In the genomic region with DNA sequence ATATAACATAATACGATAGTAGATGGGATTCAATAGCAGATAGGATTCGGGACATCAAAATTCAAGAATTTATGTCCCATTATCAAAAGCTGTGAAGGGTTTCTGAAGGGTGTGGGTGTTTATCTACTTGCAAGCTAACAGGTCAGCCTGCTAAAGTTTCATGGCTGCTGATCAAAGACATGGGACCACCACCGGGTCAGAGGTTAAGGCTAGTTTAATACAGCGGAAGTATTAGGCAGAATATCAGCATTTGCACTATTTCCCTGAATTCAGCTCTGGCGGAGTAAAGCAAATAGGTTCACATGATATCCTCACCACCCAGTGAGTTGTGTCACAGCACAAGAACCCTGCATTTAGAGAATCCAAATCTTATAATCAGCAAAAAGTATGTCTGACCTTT, we compare ENCODE assay signal across 33 cellular contexts.
"Had no signal": no experiment of that assay in that cellular context is flagged by ENCODE, and none has a peak within 500 bp of the region (broad histone marks: within the 10 kb centered on the region; RNA-seq: fewer than 3 reads in every experiment).

No MANE protein-coding gene starts in this region.

- H3K9me3 ChIP-seq: esophagus muscularis mucosa, gastrocnemius medialis had no signal

- H3K4me1 Mint-ChIP-seq: activated B cell treated with CpG ODN at 0.5 μM for 24 hours; activated T-helper 17 cell treated with anti-CD3 and anti-CD28 coated beads, Interleukin-2, amount 50 U/mL, for 72 hours; central memory CD8-positive, alpha-beta T cell; endodermal cell; T-helper 17 cell had no signal

- H3K4me3 ChIP-seq: coronary artery, dorsolateral prefrontal cortex, esophagus muscularis mucosa, gastrocnemius medialis had no signal

- DNase-seq: activated B cell treated with CpG ODN at 0.5 μM for 24 hours; activated CD4-positive, alpha-beta T cell treated with anti-CD3 and anti-CD28 coated beads for 48 hours; activated CD4-positive, alpha-beta T cell treated with anti-CD3 and anti-CD28 coated beads, Interleukin-2, amount 50 U/mL, for 1 hour; activated CD4-positive, alpha-beta T cell treated with anti-CD3 and anti-CD28 coated beads, Interleukin-2, amount 50 U/mL, for 48 hours; activated CD8-positive, alpha-beta memory T cell treated with anti-CD3 and anti-CD28 coated beads for 24 hours; activated CD8-positive, alpha-beta T cell treated with anti-CD3 and anti-CD28 coated beads for 36 hours; activated effector memory CD4-positive, alpha-beta T cell treated with Interleukin-2 at 50 U/mL for 16 hours; activated gamma-delta T cell treated with Interleukin-2 at 50 U/mL for 16 hours; activated naive CD4-positive, alpha-beta T cell treated with anti-CD3 and anti-CD28 coated beads, Interleukin-2, amount 50 U/mL, for 16 hours; activated naive CD4-positive, alpha-beta T cell treated with Interleukin-2 at 50 U/mL for 16 hours; activated T-cell treated with anti-CD3 and anti-CD28 coated beads, Interleukin-2, amount 50 U/mL, for 4 hours; amniotic stem cell; anterior cingulate cortex; brain microvascular endothelial cell; dorsolateral prefrontal cortex; effector memory CD4-positive, alpha-beta T cell; endodermal cell; erythroblast; foreskin keratinocyte; gastrocnemius medialis; glutamatergic neuron; T-helper 1 cell; T-helper 17 cell; T1000; WERI-Rb-1 had no signal

- H3K27me3 ChIP-seq: brain microvascular endothelial cell, dorsolateral prefrontal cortex, esophagus muscularis mucosa, foreskin keratinocyte, gastrocnemius medialis had no signal

- H3K27ac ChIP-seq: brain microvascular endothelial cell, coronary artery, dorsolateral prefrontal cortex, esophagus muscularis mucosa, foreskin keratinocyte, gastrocnemius medialis, WERI-Rb-1 had no signal

- H3K27ac Mint-ChIP-seq: activated B cell treated with CpG ODN at 0.5 μM for 24 hours; activated CD8-positive, alpha-beta T cell treated with anti-CD3 and anti-CD28 coated beads for 36 hours; activated naive CD8-positive, alpha-beta T cell; activated T-helper 17 cell treated with anti-CD3 and anti-CD28 coated beads, Interleukin-2, amount 50 U/mL, for 72 hours; dendritic cell treated with granulocyte-macrophage colony-stimulating factor and Interleukin-4, amounts not matched to agents 40 ng/mL and 50 ng/mL, for 4 days; endodermal cell; T-helper 17 cell; T-helper 2 cell treated with Interferon-gamma antibody and Interleukin-4, amounts not matched to agents 5 μg/mL and 100 μg/mL, for 36 hours had no signal

- ATAC-seq: activated CD4-positive, CD25-positive, alpha-beta regulatory T cell treated with anti-CD3 and anti-CD28 coated beads, Interleukin-2, amount 50 U/mL, for 24 hours; activated CD8-positive, alpha-beta T cell treated with anti-CD3 and anti-CD28 coated beads for 36 hours; activated T-cell treated with anti-CD3 and anti-CD28 coated beads, Interleukin-2, amount 50 U/mL, for 4 hours; activated T-helper 17 cell treated with anti-CD3 and anti-CD28 coated beads, Interleukin-2, amount 50 U/mL, for 72 hours; foreskin keratinocyte; gastrocnemius medialis; T-helper 17 cell had no signal

- H3K4me3 Mint-ChIP-seq: activated B cell treated with CpG ODN at 0.5 μM for 24 hours; activated CD8-positive, alpha-beta T cell treated with anti-CD3 and anti-CD28 coated beads for 36 hours; activated naive CD8-positive, alpha-beta T cell; activated T-cell treated with anti-CD3 and anti-CD28 coated beads, Interleukin-2, amount 50 U/mL, for 4 hours; activated T-helper 17 cell treated with anti-CD3 and anti-CD28 coated beads, Interleukin-2, amount 50 U/mL, for 72 hours; central memory CD8-positive, alpha-beta T cell; dendritic cell treated with granulocyte-macrophage colony-stimulating factor and Interleukin-4, amounts not matched to agents 40 ng/mL and 50 ng/mL, for 4 days; endodermal cell; T-helper 17 cell; T-helper 2 cell treated with Interferon-gamma antibody and Interleukin-4, amounts not matched to agents 5 μg/mL and 100 μg/mL, for 36 hours had no signal

- H3K4me1 ChIP-seq: esophagus muscularis mucosa, foreskin keratinocyte, gastrocnemius medialis had no signal

- H3K36me3 ChIP-seq: brain microvascular endothelial cell, esophagus muscularis mucosa, gastrocnemius medialis, WERI-Rb-1 had no signal

- H3K27me3 Mint-ChIP-seq: activated B cell treated with CpG ODN at 0.5 μM for 24 hours; activated CD8-positive, alpha-beta T cell treated with anti-CD3 and anti-CD28 coated beads for 36 hours; activated naive CD8-positive, alpha-beta T cell; activated T-helper 17 cell treated with anti-CD3 and anti-CD28 coated beads, Interleukin-2, amount 50 U/mL, for 72 hours; central memory CD8-positive, alpha-beta T cell; dendritic cell treated with granulocyte-macrophage colony-stimulating factor and Interleukin-4, amounts not matched to agents 40 ng/mL and 50 ng/mL, for 4 days had no signal
